In the genomic region with DNA sequence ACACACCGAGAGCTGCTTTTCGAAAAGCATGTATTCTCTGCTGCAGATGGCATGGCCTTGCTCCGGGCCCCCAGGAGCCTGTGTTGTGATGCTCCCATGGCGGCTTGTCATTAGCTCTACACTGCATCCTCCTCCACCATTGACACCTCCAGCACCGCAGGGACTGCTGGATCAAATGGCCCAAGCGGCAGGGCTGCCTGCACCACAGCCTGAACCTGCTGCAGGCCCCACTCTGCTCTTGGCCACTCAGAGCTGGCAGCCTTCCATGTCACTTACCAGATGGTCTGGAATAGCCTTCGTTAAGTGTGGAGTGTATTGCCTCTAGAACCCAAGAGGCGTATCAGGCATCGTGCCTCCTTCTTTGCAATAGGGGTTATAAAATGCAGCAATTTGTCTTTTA, we compare ENCODE assay signal across 26 cellular contexts. TPM values are rescaled to one million over a fixed set of nuclear protein-coding genes. Genes with fewer than 3 reads are reported as not detected.
A peak's percentile ranks its signal among the peaks of the same experiment; 100 is the strongest.
DNase-seq lines count a peak whose midpoint lies in the region; ATAC-seq and TF ChIP-seq lines count a peak whose summit lies in the region.
"Had no signal": no experiment of that assay in that cellular context is flagged by ENCODE, and none has a peak within 500 bp of the region (broad histone marks: within the 10 kb centered on the region; RNA-seq: fewer than 3 reads in every experiment).

No MANE protein-coding gene starts in this region.

- peaks cover 11% of the 10 kb centered on the region for H3K9me3 Mint-ChIP-seq in glutamatergic neuron (ENCODE audit: unreplicated experiment)
- H3K9me3 Mint-ChIP-seq: activated B cell treated with CpG ODN at 0.5 μM for 24 hours; activated CD4-positive, alpha-beta memory T cell treated with anti-CD3 and anti-CD28 coated beads, Interleukin-2, amount 10 ng/mL, durations not matched to agents 7 days and 5 days; naive thymus-derived CD4-positive, alpha-beta T cell had no signal

- peaks cover 35% of the 10 kb centered on the region for H3K4me1 Mint-ChIP-seq in glutamatergic neuron (ENCODE audit: low read depth, unreplicated experiment)
- H3K4me1 Mint-ChIP-seq: activated B cell treated with CpG ODN at 0.5 μM for 24 hours; activated CD4-positive, alpha-beta memory T cell treated with anti-CD3 and anti-CD28 coated beads, Interleukin-2, amount 10 ng/mL, durations not matched to agents 7 days and 5 days; CD14-positive monocyte; naive thymus-derived CD4-positive, alpha-beta T cell had no signal

- ATAC-seq in Right ventricle myocardium inferior: peak; percentile 73
- ATAC-seq: esophagus mucosa; naive thymus-derived CD4-positive, alpha-beta T cell; sciatic nerve had no signal

- H3K4me3 ChIP-seq in transverse colon: no peak overlapping the region
- H3K4me3 ChIP-seq: cardiac muscle cell, GM12878, ovary, SK-N-MC, uterus had no signal

- TF ChIP-seq POLR2A in transverse colon (IDR thresholded peaks at IDR 0.05): no peak

- no peak overlapping the region for H3K4me3 Mint-ChIP-seq in glutamatergic neuron (ENCODE audit: unreplicated experiment)
- H3K4me3 Mint-ChIP-seq: activated B cell treated with CpG ODN at 0.5 μM for 24 hours; activated CD4-positive, alpha-beta memory T cell treated with anti-CD3 and anti-CD28 coated beads, Interleukin-2, amount 10 ng/mL, durations not matched to agents 7 days and 5 days; CD14-positive monocyte; naive thymus-derived CD4-positive, alpha-beta T cell had no signal

- 87% methylated on average over 9 of the region's 9 CpGs; no CpG with 5 or more reads in 1 of the 2 donors for WGBS in transverse colon (ENCODE audit: low coverage in 1 of 2), 2 donors

- no peaks in the 10 kb centered on the region for H3K9me3 ChIP-seq in transverse colon
- H3K9me3 ChIP-seq: ovary, uterus had no signal

- H3K27me3 ChIP-seq in transverse colon: no peaks in the 10 kb centered on the region
- H3K27me3 ChIP-seq: cardiac muscle cell, ovary, uterus had no signal

- peak overlapping the region; percentile 41 for H3K27ac Mint-ChIP-seq in glutamatergic neuron (ENCODE audit: unreplicated experiment)
- H3K27ac Mint-ChIP-seq: activated B cell treated with CpG ODN at 0.5 μM for 24 hours; activated CD4-positive, alpha-beta memory T cell treated with anti-CD3 and anti-CD28 coated beads, Interleukin-2, amount 10 ng/mL, durations not matched to agents 7 days and 5 days; naive thymus-derived CD4-positive, alpha-beta T cell had no signal

- H3K4me1 ChIP-seq in transverse colon: peaks cover 0 to 14% (median 0%) of the 10 kb centered on the region in 4 donors
- H3K4me1 ChIP-seq: uterus had no signal

- no peak overlapping the region for H3K27ac ChIP-seq in transverse colon
- H3K27ac ChIP-seq: cardiac muscle cell, ovary, uterus had no signal

- H3K27me3 Mint-ChIP-seq in glutamatergic neuron (ENCODE audit: unreplicated experiment): peaks cover 2% of the 10 kb centered on the region
- H3K27me3 Mint-ChIP-seq: activated CD4-positive, alpha-beta memory T cell treated with anti-CD3 and anti-CD28 coated beads, Interleukin-2, amount 10 ng/mL, durations not matched to agents 7 days and 5 days had no signal

- in situ Hi-C loops in transverse colon (cut with MboI; ENCODE audit: low pct_ligation_motif_present in 1 of 4, low pct_unique_long_range_greater_than_20kb in 1 of 4, low sequenced_read_pairs in 3 of 4): no loop called here

- H3K36me3 ChIP-seq in transverse colon: no peaks in the 10 kb centered on the region
- H3K36me3 ChIP-seq: cardiac muscle cell, ovary, uterus had no signal

- TF ChIP-seq CTCF in glutamatergic neuron (IDR thresholded peaks at IDR 0.05; ENCODE audit: partially characterized antibody, unreplicated experiment): no peak
- no peak for TF ChIP-seq CTCF in transverse colon (IDR thresholded peaks at IDR 0.05)

- H3K36me3 Mint-ChIP-seq in glutamatergic neuron (ENCODE audit: unreplicated experiment): no peaks in the 10 kb centered on the region
- H3K36me3 Mint-ChIP-seq: CD14-positive monocyte; naive thymus-derived CD4-positive, alpha-beta T cell had no signal

- intact Hi-C loops in Right ventricle myocardium inferior (cut with DNase I): loop anchor here (5.0 kb wide), 1 partner anchor 50 kb away; no protein-coding TSS in a partner anchor
- intact Hi-C loops in cardiac septum (cut with DNase I): no loop called here
- intact Hi-C loops in transverse colon (cut with DNase I; ENCODE audit: low total_unique reads): no loop called here

- no peak for TF ChIP-seq EP300 in transverse colon (IDR thresholded peaks at IDR 0.05; ENCODE audit: low read depth)

- DNase-seq in Right ventricle myocardium inferior (ENCODE audit: missing footprints): no peak
- DNase-seq in cardiac septum (ENCODE audit: low spot score): no peak
- peak; percentile 61 for DNase-seq in NCI-H446 treated with DMSO at 0.1 percent for 48 hours (lab: John Stamatoyannopoulos, UW)
- peak; percentile 27 for DNase-seq in glutamatergic neuron
- DNase-seq in activated CD4-positive, alpha-beta T cell treated with anti-CD3 and anti-CD28 coated beads, Interleukin-2, amount 50 U/mL, for 1 hour: no peak
- DNase-seq in middle frontal gyrus (ENCODE audit: extremely low spot score, low spot score): no peak
- DNase-seq in transverse colon: no peak
- DNase-seq in COLO668 (lab: John Stamatoyannopoulos, UW; ENCODE audit: unreplicated experiment): no peak
- DNase-seq: activated B cell treated with CpG ODN at 0.5 μM for 24 hours; activated CD4-positive, alpha-beta memory T cell treated with anti-CD3 and anti-CD28 coated beads, Interleukin-2, amount 10 ng/mL, durations not matched to agents 7 days and 5 days; activated naive CD4-positive, alpha-beta T cell; activated T-cell treated with anti-CD3 and anti-CD28 coated beads, Interleukin-2, amount 50 U/mL, for 1 hour; GOT3; mesendoderm; naive thymus-derived CD4-positive, alpha-beta T cell; NCI-H748 treated with DMSO at 0.1 percent for 48 hours; ovary; stimulated activated CD4-positive, alpha-beta T cell treated with anti-CD3 and anti-CD28 coated beads, Interleukin-15, amount 100 ng/mL, for 24 hours; T-helper 9 cell; uterus had no signal

RNA-seq across cellular contexts. Expression of gene ROCK2, which starts 52.6 kb away (rescaled TPM):
- total RNA-seq in Right ventricle myocardium inferior: 34.4 TPM
- total RNA-seq in cardiac septum: 48.6 TPM
- total RNA-seq in glutamatergic neuron (ENCODE audit: unreplicated experiment): 34.6 TPM
- total RNA-seq in transverse colon: 10 to 100 TPM; 53.9 to 93.0 (median 74.7) TPM

Comparison
In these comparisons a context has a peak if more than half of its experiments do, and no peak if none do; other contexts are left out.
1. DNase-seq: peak in NCI-H446 treated with DMSO at 0.1 percent for 48 hours (single experiment) and glutamatergic neuron (single experiment); none in Right ventricle myocardium inferior (single experiment), cardiac septum (single experiment), activated CD4-positive, alpha-beta T cell treated with anti-CD3 and anti-CD28 coated beads, Interleukin-2, amount 50 U/mL, for 1 hour (single experiment), middle frontal gyrus (single experiment), transverse colon (single experiment) and COLO668 (single experiment).